ENCODE assay signal across 15 cellular contexts in genomic region chr2:206971805-206972204, GRCh38. TPM values are rescaled to one million over a fixed set of nuclear protein-coding genes. Genes with fewer than 3 reads are reported as not detected.
DNase-seq lines count a peak whose midpoint lies in the region; FAIRE-seq and TF ChIP-seq lines count a peak whose summit lies in the region.
"Had no signal": no experiment of that assay in that cellular context is flagged by ENCODE, and none has a peak within 500 bp of the region (broad histone marks: within the 10 kb centered on the region; RNA-seq: fewer than 3 reads in every experiment).

No MANE protein-coding gene starts in this region.

- H3K27ac ChIP-seq in astrocyte (ENCODE audit: low read depth, low read length) (no peak overlapping the region), smooth muscle cell (ENCODE audit: low read depth) (no peak overlapping the region), coronary artery (no peak overlapping the region)
- H3K27ac ChIP-seq: body of pancreas, Peyer's patch had no signal

- DNase-seq in GM04503 (ENCODE audit: low read depth) (peak; percentile 68), astrocyte (ENCODE audit: low read depth) (no peak), iris pigment epithelial cell (ENCODE audit: low read depth) (peak; percentile 61), smooth muscle cell (lab: John Stamatoyannopoulos, UW; ENCODE audit: unreplicated experiment) (peak; percentile 1), coronary artery (ENCODE audit: low spot score) (no peak), GM20000 (ENCODE audit: low spot score) (no peak)
- DNase-seq in activated CD4-positive, CD25-positive, alpha-beta regulatory T cell (lab: John Stamatoyannopoulos, UW): no peak
- DNase-seq: CD8-positive, alpha-beta memory T cell; effector CD8-positive, alpha-beta T cell; NCI-H2081 treated with DMSO at 0.1 percent for 48 hours; NCI-H526 treated with DMSO at 0.1 percent for 48 hours had no signal

- H3K9ac ChIP-seq in astrocyte (ENCODE audit: low read length) (no peak overlapping the region), smooth muscle cell (ENCODE audit: low read depth) (no peak overlapping the region)

- no peaks in the 10 kb centered on the region for H3K27me3 Mint-ChIP-seq in astrocyte (ENCODE audit: low read depth, unreplicated experiment)

- no peaks in the 10 kb centered on the region for H3K9me3 ChIP-seq in astrocyte (ENCODE audit: insufficient read depth, low read depth, low read length)
- no peaks in the 10 kb centered on the region for H3K9me3 ChIP-seq in smooth muscle cell (replicated peaks; ENCODE audit: low read depth)
- H3K9me3 ChIP-seq: body of pancreas, Peyer's patch had no signal

- 46% methylated on average over 3 of the region's 3 CpGs for WGBS in smooth muscle cell (ENCODE audit: low lambda C conversion rate)

- no peak overlapping the region for H3K4me2 ChIP-seq in astrocyte (ENCODE audit: low read length)
- H3K4me2 ChIP-seq in smooth muscle cell: no peak overlapping the region

- H2AFZ ChIP-seq in astrocyte (ENCODE audit: low read depth, low read length) (no peak overlapping the region), smooth muscle cell (ENCODE audit: low read depth) (peak overlapping the region; percentile 0)

- no peaks in the 10 kb centered on the region for H3F3A ChIP-seq in smooth muscle cell (ENCODE audit: low read depth)

- H3K36me3 ChIP-seq in astrocyte (ENCODE audit: insufficient read depth, low read length) (no peaks in the 10 kb centered on the region), smooth muscle cell (ENCODE audit: low read depth) (no peaks in the 10 kb centered on the region)

- no peak overlapping the region for H3K4me3 Mint-ChIP-seq in astrocyte (ENCODE audit: unreplicated experiment)
- H3K4me3 Mint-ChIP-seq: CD8-positive, alpha-beta memory T cell; stimulated activated naive CD8-positive, alpha-beta T cell treated with anti-CD3 and anti-CD28 coated beads, Interleukin-15, Interleukin-2, amounts not matched to agents 100 ng/mL and 50 ng/mL, for 24 hours had no signal

- no peak overlapping the region for H3K27ac Mint-ChIP-seq in astrocyte (ENCODE audit: unreplicated experiment)
- H3K27ac Mint-ChIP-seq: CD8-positive, alpha-beta memory T cell; stimulated activated naive CD8-positive, alpha-beta T cell treated with anti-CD3 and anti-CD28 coated beads, Interleukin-15, Interleukin-2, amounts not matched to agents 100 ng/mL and 50 ng/mL, for 24 hours had no signal

- peaks cover 2% of the 10 kb centered on the region for H3K9me3 Mint-ChIP-seq in astrocyte (ENCODE audit: unreplicated experiment)
- H3K9me3 Mint-ChIP-seq: CD8-positive, alpha-beta memory T cell had no signal

- TF ChIP-seq CTCF in astrocyte (IDR thresholded peaks at IDR 0.05; ENCODE audit: insufficient read depth, low read depth, low read length) (no peak), smooth muscle cell (IDR thresholded peaks at IDR 0.05; ENCODE audit: borderline replicate concordance, insufficient read depth, poor library complexity, severe bottlenecking) (no peak), coronary artery (IDR thresholded peaks at IDR 0.05) (no peak), GM20000 (IDR thresholded peaks at IDR 0.05; ENCODE audit: extremely low read depth, missing control alignments) (no peak)

- H3K4me3 ChIP-seq in astrocyte (ENCODE audit: insufficient read depth, low read depth, low read length) (no peak overlapping the region), smooth muscle cell (no peak overlapping the region), coronary artery (no peak overlapping the region)
- H3K4me3 ChIP-seq: body of pancreas, Peyer's patch had no signal

- H3K4me1 Mint-ChIP-seq in astrocyte (ENCODE audit: low read depth, unreplicated experiment): no peaks in the 10 kb centered on the region
- H3K4me1 Mint-ChIP-seq: CD8-positive, alpha-beta memory T cell had no signal

- no peaks in the 10 kb centered on the region for H3K27me3 ChIP-seq in astrocyte (ENCODE audit: insufficient read depth, low read length)
- no peaks in the 10 kb centered on the region for H3K27me3 ChIP-seq in smooth muscle cell (ENCODE audit: low read depth)
- H3K27me3 ChIP-seq: body of pancreas, Peyer's patch had no signal

- H4K20me1 ChIP-seq in astrocyte (ENCODE audit: insufficient read depth, low read length): no peaks in the 10 kb centered on the region
- no peaks in the 10 kb centered on the region for H4K20me1 ChIP-seq in smooth muscle cell (ENCODE audit: low read depth)

- no peaks in the 10 kb centered on the region for H3K36me3 Mint-ChIP-seq in astrocyte (ENCODE audit: low read depth, unreplicated experiment)
- H3K36me3 Mint-ChIP-seq: CD8-positive, alpha-beta memory T cell had no signal

- FAIRE-seq in astrocyte (lab: Jason Lieb, UNC): peak; percentile 54

- H3K79me2 ChIP-seq in astrocyte (ENCODE audit: insufficient read depth, low read length) (no peaks in the 10 kb centered on the region), smooth muscle cell (ENCODE audit: low read depth) (no peaks in the 10 kb centered on the region)

- H3K4me1 ChIP-seq in astrocyte (ENCODE audit: insufficient read depth, low read length) (peaks cover 2% of the 10 kb centered on the region), smooth muscle cell (ENCODE audit: low read depth) (no peaks in the 10 kb centered on the region)

RNA-seq across cellular contexts. Expression of gene CPO, which starts 32.5 kb away (rescaled TPM):
- total RNA-seq in astrocyte (not detected in 2 replicates), smooth muscle cell (not detected in 2 replicates)
- not detected in 2 replicates for polyA plus RNA-seq in smooth muscle cell
- total RNA-seq: body of pancreas, glomerular endothelial cell had no signal
- polyA plus RNA-seq: CD8-positive, alpha-beta memory T cell had no signal

Comparison
In these comparisons a context has a peak if more than half of its experiments do, and no peak if none do; other contexts are left out.
1. DNase-seq: peak in GM04503 (single experiment), iris pigment epithelial cell (single experiment) and smooth muscle cell (single experiment); none in astrocyte (single experiment), coronary artery (single experiment), GM20000 (single experiment) and activated CD4-positive, CD25-positive, alpha-beta regulatory T cell (0 of 4).